ENCODE assay signal across 22 cellular contexts in genomic region chr12:70221626-70222025, GRCh38.
"Had no signal": no experiment of that assay in that cellular context is flagged by ENCODE, and none has a peak within 500 bp of the region (broad histone marks: within the 10 kb centered on the region; RNA-seq: fewer than 3 reads in every experiment).

No MANE protein-coding gene starts in this region.

- H3K27ac Mint-ChIP-seq: mesothelial cell of epicardium; naive B cell; natural killer cell treated with Interleukin-12 subunit alpha and Interleukin-12 subunit beta and Interleukin-15 and Interleukin-18, amount 100 ng/mL, for 72 hours; progenitor cell of endocrine pancreas; stimulated activated memory B cell treated with anti-CD40 and anti-IgM and Interleukin-4, amounts not matched to agents 10 μg/mL and 1 μg/mL and 100 μg/mL, for 72 hours; stimulated activated naive CD8-positive, alpha-beta T cell treated with anti-CD3 and anti-CD28 coated beads, Interleukin-15, amount 100 ng/mL, for 72 hours; type B pancreatic cell had no signal

- H3K9me3 ChIP-seq: left ventricle myocardium inferior, ovary, right atrium auricular region, right lobe of liver, tibial nerve, uterus had no signal

- H3K27ac ChIP-seq: left ventricle myocardium inferior, ovary, right atrium auricular region, right lobe of liver, tibial nerve, uterus had no signal

- H3K4me1 Mint-ChIP-seq: naive B cell; stimulated activated memory B cell treated with anti-CD40 and anti-IgM and Interleukin-4, amounts not matched to agents 10 μg/mL and 1 μg/mL and 100 μg/mL, for 72 hours; stimulated activated naive CD8-positive, alpha-beta T cell treated with anti-CD3 and anti-CD28 coated beads, Interleukin-15, amount 100 ng/mL, for 72 hours had no signal

- H3K36me3 Mint-ChIP-seq: naive B cell; natural killer cell treated with Interleukin-12 subunit alpha and Interleukin-12 subunit beta and Interleukin-15 and Interleukin-18, amount 100 ng/mL, for 72 hours had no signal

- H3K4me3 Mint-ChIP-seq: mesothelial cell of epicardium; naive B cell; natural killer cell treated with Interleukin-12 subunit alpha and Interleukin-12 subunit beta and Interleukin-15 and Interleukin-18, amount 100 ng/mL, for 72 hours; stimulated activated memory B cell treated with anti-CD40 and anti-IgM and Interleukin-4, amounts not matched to agents 10 μg/mL and 1 μg/mL and 100 μg/mL, for 72 hours; stimulated activated naive CD8-positive, alpha-beta T cell treated with anti-CD3 and anti-CD28 coated beads, Interleukin-15, amount 100 ng/mL, for 72 hours; type B pancreatic cell had no signal

- H3K9me3 Mint-ChIP-seq: naive B cell; natural killer cell treated with Interleukin-12 subunit alpha and Interleukin-12 subunit beta and Interleukin-15 and Interleukin-18, amount 100 ng/mL, for 72 hours; stimulated activated memory B cell treated with anti-CD40 and anti-IgM and Interleukin-4, amounts not matched to agents 10 μg/mL and 1 μg/mL and 100 μg/mL, for 72 hours; stimulated activated naive CD8-positive, alpha-beta T cell treated with anti-CD3 and anti-CD28 coated beads, Interleukin-15, amount 100 ng/mL, for 72 hours; type B pancreatic cell had no signal

- H3K4me2 ChIP-seq: smooth muscle cell had no signal

- H3K36me3 ChIP-seq: left ventricle myocardium inferior, ovary, right atrium auricular region, right lobe of liver, uterus had no signal

- ATAC-seq: natural killer cell treated with Interleukin-12 subunit alpha and Interleukin-12 subunit beta and Interleukin-15 and Interleukin-18, amount 100 ng/mL, for 72 hours; right lobe of liver; stimulated activated memory B cell treated with anti-CD40 and anti-IgM and Interleukin-4, amounts not matched to agents 10 μg/mL and 1 μg/mL and 100 μg/mL, for 72 hours; stimulated activated naive CD8-positive, alpha-beta T cell treated with anti-CD3 and anti-CD28 coated beads, Interleukin-15, amount 100 ng/mL, for 72 hours had no signal

- DNase-seq: islet precursor cell; left ventricle myocardium inferior; mesendoderm; naive B cell; ovary; right lobe of liver; stimulated activated CD4-positive, alpha-beta T cell treated with anti-CD3 and anti-CD28 coated beads, Interleukin-1b, Interleukin-23, amount 100 ng/mL, for 48 hours; stimulated activated CD4-positive, alpha-beta T cell treated with anti-CD3 and anti-CD28 coated beads, Interleukin-2, amount 100 ng/mL, for 48 hours; stimulated activated CD4-positive, alpha-beta T cell treated with anti-CD3 and anti-CD28 coated beads, Interleukin-4, amount 100 ng/mL, for 4 hours; stimulated activated CD8-positive, alpha-beta memory T cell treated with anti-CD3 and anti-CD28 coated beads, Interleukin-4, amount 100 ng/mL, for 48 hours; stimulated activated naive CD4-positive, alpha-beta T cell treated with Interleukin-2 at 50 U/mL for 16 hours; stimulated activated naive CD8-positive, alpha-beta T cell treated with anti-CD3 and anti-CD28 coated beads, Interleukin-15, amount 100 ng/mL, for 72 hours; uterus had no signal

- H3K27me3 Mint-ChIP-seq: naive B cell; natural killer cell treated with Interleukin-12 subunit alpha and Interleukin-12 subunit beta and Interleukin-15 and Interleukin-18, amount 100 ng/mL, for 72 hours; progenitor cell of endocrine pancreas; stimulated activated memory B cell treated with anti-CD40 and anti-IgM and Interleukin-4, amounts not matched to agents 10 μg/mL and 1 μg/mL and 100 μg/mL, for 72 hours; stimulated activated naive CD8-positive, alpha-beta T cell treated with anti-CD3 and anti-CD28 coated beads, Interleukin-15, amount 100 ng/mL, for 72 hours; type B pancreatic cell had no signal

- H3K4me3 ChIP-seq: left ventricle myocardium inferior, lung, ovary, right atrium auricular region, right lobe of liver, smooth muscle cell, tibial nerve, uterus had no signal

- H3K4me1 ChIP-seq: left ventricle myocardium inferior, right atrium auricular region, right lobe of liver, tibial nerve, uterus had no signal

- H3K27me3 ChIP-seq: ovary, right atrium auricular region, right lobe of liver, tibial nerve, uterus had no signal
